42 cellular contexts compared by ENCODE assay signal in genomic region chr1:111294390-111294789, GRCh38. TPM values are rescaled to one million over a fixed set of nuclear protein-coding genes. Genes with fewer than 3 reads are reported as not detected.
"Had no signal": no experiment of that assay in that cellular context is flagged by ENCODE, and none has a peak within 500 bp of the region (broad histone marks: within the 10 kb centered on the region; RNA-seq: fewer than 3 reads in every experiment).

No MANE protein-coding gene starts in this region.

- H3K9me3 Mint-ChIP-seq: activated T-cell treated with anti-CD3 and anti-CD28 coated beads, Interleukin-2, amount 50 U/mL, for 24 hours; activated T-cell treated with anti-CD3 and anti-CD28 coated beads, Interleukin-2, amount 50 U/mL, for 4 hours had no signal

- H3K4me1 ChIP-seq: adrenal gland, ascending aorta, body of pancreas, breast epithelium had no signal

- H3K4me1 Mint-ChIP-seq: activated naive CD4-positive, alpha-beta T cell treated with anti-CD3 and anti-CD28 coated beads, Interleukin-2, amount 10 ng/mL, durations not matched to agents 7 days and 5 days; activated naive CD8-positive, alpha-beta T cell treated with anti-CD3 and anti-CD28 coated beads, Interleukin-2, amount 10 ng/mL, durations not matched to agents 7 days and 5 days; activated T-helper 17 cell treated with anti-CD3 and anti-CD28 coated beads, Interleukin-2, amount 50 U/mL, for 72 hours; brain had no signal

- DNase-seq: activated effector memory CD4-positive, alpha-beta T cell treated with anti-CD3 and anti-CD28 coated beads, Interleukin-2, amount 50 U/mL, for 16 hours; activated effector memory CD4-positive, alpha-beta T cell treated with Interleukin-2 at 50 U/mL for 16 hours; activated gamma-delta T cell; activated gamma-delta T cell treated with Interleukin-2 at 50 U/mL for 16 hours; activated naive CD4-positive, alpha-beta T cell; activated naive CD4-positive, alpha-beta T cell treated with anti-CD3 and anti-CD28 coated beads for 36 hours; activated naive CD4-positive, alpha-beta T cell treated with anti-CD3 and anti-CD28 coated beads, Interleukin-2, amount 10 ng/mL, durations not matched to agents 7 days and 5 days; activated naive CD4-positive, alpha-beta T cell treated with anti-CD3 and anti-CD28 coated beads, Interleukin-2, amount 50 U/mL, for 16 hours; activated naive CD4-positive, alpha-beta T cell treated with Interleukin-2 at 50 U/mL for 16 hours; activated naive CD8-positive, alpha-beta T cell treated with anti-CD3 and anti-CD28 coated beads for 36 hours; activated naive CD8-positive, alpha-beta T cell treated with anti-CD3 and anti-CD28 coated beads, Interleukin-2, amount 10 ng/mL, durations not matched to agents 7 days and 5 days; activated naive CD8-positive, alpha-beta T cell treated with anti-CD3 and anti-CD28 coated beads, Interleukin-2, amount 50 U/mL, for 24 hours; activated T-cell treated with anti-CD3 and anti-CD28 coated beads, Interleukin-2, amount 50 U/mL, for 24 hours; activated T-cell treated with anti-CD3 and anti-CD28 coated beads, Interleukin-2, amount 50 U/mL, for 4 hours; activated T-cell treated with anti-CD3 and anti-CD28 coated beads, Interleukin-2, amount 50 U/mL, for 48 hours; activated T-cell treated with anti-CD3 and anti-CD28 coated beads, Interleukin-2, amount 50 U/mL, for 72 hours; adrenal gland; amniotic stem cell; amygdala; anterior cingulate cortex; aorta; body of pancreas; brain microvascular endothelial cell; caudate nucleus; central memory CD4-positive, alpha-beta T cell; cerebellar nuclear complex had no signal

- H3K4me3 ChIP-seq: adrenal gland, ascending aorta, body of pancreas, breast epithelium, cardiac muscle cell had no signal

- H3K4me3 Mint-ChIP-seq: activated naive CD4-positive, alpha-beta T cell treated with anti-CD3 and anti-CD28 coated beads for 36 hours; activated naive CD4-positive, alpha-beta T cell treated with anti-CD3 and anti-CD28 coated beads, Interleukin-2, amount 10 ng/mL, durations not matched to agents 7 days and 5 days; activated naive CD4-positive, alpha-beta T cell treated with anti-CD3 and anti-CD28 coated beads, Interleukin-2, amount 50 U/mL, for 24 hours; activated naive CD8-positive, alpha-beta T cell; activated naive CD8-positive, alpha-beta T cell treated with anti-CD3 and anti-CD28 coated beads for 36 hours; activated naive CD8-positive, alpha-beta T cell treated with anti-CD3 and anti-CD28 coated beads, Interleukin-2, amount 10 ng/mL, durations not matched to agents 7 days and 5 days; activated naive CD8-positive, alpha-beta T cell treated with anti-CD3 and anti-CD28 coated beads, Interleukin-2, amount 50 U/mL, for 24 hours; activated T-cell treated with anti-CD3 and anti-CD28 coated beads, Interleukin-2, amount 50 U/mL, for 24 hours; activated T-cell treated with anti-CD3 and anti-CD28 coated beads, Interleukin-2, amount 50 U/mL, for 4 hours; activated T-cell treated with anti-CD3 and anti-CD28 coated beads, Interleukin-2, amount 50 U/mL, for 72 hours; activated T-helper 1 cell treated with anti-CD3 and anti-CD28 coated beads, Interleukin-12 subunit alpha, Interleukin-12 subunit beta, Interleukin-2, Interleukin-4 antibody, amounts not matched to agents 30 ng/mL and 10 ng/mL and 1 ng/mL, durations not matched to agents 14 hours and 24 hours and 36 hours; activated T-helper 17 cell treated with anti-CD3 and anti-CD28 coated beads, Interleukin-2, amount 50 U/mL, for 72 hours; brain; central memory CD8-positive, alpha-beta T cell had no signal

- H3K27me3 ChIP-seq: adrenal gland, ascending aorta, body of pancreas, brain microvascular endothelial cell, breast epithelium, cardiac muscle cell had no signal

- H3K9me3 ChIP-seq: adrenal gland, ascending aorta, body of pancreas, breast epithelium had no signal

- FAIRE-seq: astrocyte, bronchial epithelial cell had no signal

- H3K27me3 Mint-ChIP-seq: activated naive CD4-positive, alpha-beta T cell treated with anti-CD3 and anti-CD28 coated beads, Interleukin-2, amount 50 U/mL, for 24 hours; activated naive CD8-positive, alpha-beta T cell; activated naive CD8-positive, alpha-beta T cell treated with anti-CD3 and anti-CD28 coated beads for 36 hours; activated naive CD8-positive, alpha-beta T cell treated with anti-CD3 and anti-CD28 coated beads, Interleukin-2, amount 10 ng/mL, durations not matched to agents 7 days and 5 days; activated naive CD8-positive, alpha-beta T cell treated with anti-CD3 and anti-CD28 coated beads, Interleukin-2, amount 50 U/mL, for 24 hours; activated T-cell treated with anti-CD3 and anti-CD28 coated beads, Interleukin-2, amount 50 U/mL, for 24 hours; activated T-helper 17 cell treated with anti-CD3 and anti-CD28 coated beads, Interleukin-2, amount 50 U/mL, for 72 hours; central memory CD8-positive, alpha-beta T cell had no signal

- H3K27ac Mint-ChIP-seq: activated naive CD4-positive, alpha-beta T cell treated with anti-CD3 and anti-CD28 coated beads for 36 hours; activated naive CD4-positive, alpha-beta T cell treated with anti-CD3 and anti-CD28 coated beads, Interleukin-2, amount 10 ng/mL, durations not matched to agents 7 days and 5 days; activated naive CD4-positive, alpha-beta T cell treated with anti-CD3 and anti-CD28 coated beads, Interleukin-2, amount 50 U/mL, for 24 hours; activated naive CD4-positive, alpha-beta T cell treated with anti-CD3 and anti-CD28 coated beads, Interleukin-2, amount 50 U/mL, for 72 hours; activated naive CD8-positive, alpha-beta T cell; activated naive CD8-positive, alpha-beta T cell treated with anti-CD3 and anti-CD28 coated beads for 36 hours; activated naive CD8-positive, alpha-beta T cell treated with anti-CD3 and anti-CD28 coated beads, Interleukin-2, amount 10 ng/mL, durations not matched to agents 7 days and 5 days; activated naive CD8-positive, alpha-beta T cell treated with anti-CD3 and anti-CD28 coated beads, Interleukin-2, amount 50 U/mL, for 24 hours; activated T-cell treated with anti-CD3 and anti-CD28 coated beads, Interleukin-2, amount 50 U/mL, for 24 hours; activated T-cell treated with anti-CD3 and anti-CD28 coated beads, Interleukin-2, amount 50 U/mL, for 72 hours; activated T-helper 1 cell treated with anti-CD3 and anti-CD28 coated beads, Interleukin-12 subunit alpha, Interleukin-12 subunit beta, Interleukin-2, Interleukin-4 antibody, amounts not matched to agents 30 ng/mL and 10 ng/mL and 1 ng/mL, durations not matched to agents 14 hours and 24 hours and 36 hours; activated T-helper 17 cell treated with anti-CD3 and anti-CD28 coated beads, Interleukin-2, amount 50 U/mL, for 72 hours; activated T-helper 2 cell treated with anti-CD3 and anti-CD28 coated beads, Interferon-gamma antibody, Interleukin-2, Interleukin-4, amounts not matched to agents 10 μg/mL and 5 μg/mL and 100 μg/mL, durations not matched to agents 14 hours and 24 hours and 36 hours; brain had no signal

- H3K36me3 ChIP-seq: adrenal gland, ascending aorta, brain microvascular endothelial cell, breast epithelium, cardiac muscle cell had no signal

- H3K27ac ChIP-seq: adrenal gland, ascending aorta, body of pancreas, brain microvascular endothelial cell, breast epithelium, cardiac muscle cell had no signal

- ATAC-seq: activated naive CD4-positive, alpha-beta T cell treated with anti-CD3 and anti-CD28 coated beads, Interleukin-2, amount 50 U/mL, for 72 hours; activated naive CD8-positive, alpha-beta T cell treated with anti-CD3 and anti-CD28 coated beads, Interleukin-2, amount 50 U/mL, for 24 hours; activated T-cell treated with anti-CD3 and anti-CD28 coated beads, Interleukin-2, amount 50 U/mL, for 4 hours; activated T-cell treated with anti-CD3 and anti-CD28 coated beads, Interleukin-2, amount 50 U/mL, for 72 hours; activated T-helper 17 cell treated with anti-CD3 and anti-CD28 coated beads, Interleukin-2, amount 50 U/mL, for 72 hours; body of pancreas had no signal

- H3K36me3 Mint-ChIP-seq: activated naive CD4-positive, alpha-beta T cell treated with anti-CD3 and anti-CD28 coated beads, Interleukin-2, amount 10 ng/mL, durations not matched to agents 7 days and 5 days; activated naive CD8-positive, alpha-beta T cell treated with anti-CD3 and anti-CD28 coated beads, Interleukin-2, amount 10 ng/mL, durations not matched to agents 7 days and 5 days; brain had no signal

RNA-seq across cellular contexts. Expression of gene CHIA, which starts 3.7 kb away (rescaled TPM):
- total RNA-seq: activated naive CD4-positive, alpha-beta T cell treated with anti-CD3 and anti-CD28 coated beads for 36 hours; activated naive CD8-positive, alpha-beta T cell treated with anti-CD3 and anti-CD28 coated beads for 36 hours; activated naive CD8-positive, alpha-beta T cell treated with anti-CD3 and anti-CD28 coated beads, Interleukin-2, amount 10 ng/mL, durations not matched to agents 7 days and 5 days; activated T-cell treated with anti-CD3 and anti-CD28 coated beads, Interleukin-2, amount 50 U/mL, for 4 hours; activated T-cell treated with anti-CD3 and anti-CD28 coated beads, Interleukin-2, amount 50 U/mL, for 72 hours; activated T-helper 1 cell treated with anti-CD3 and anti-CD28 coated beads, Interleukin-12 subunit alpha, Interleukin-12 subunit beta, Interleukin-2, Interleukin-4 antibody, amounts not matched to agents 30 ng/mL and 10 ng/mL and 1 ng/mL, durations not matched to agents 14 hours and 24 hours and 36 hours; activated T-helper 17 cell treated with anti-CD3 and anti-CD28 coated beads, Interleukin-2, amount 50 U/mL, for 72 hours; activated T-helper 2 cell treated with anti-CD3 and anti-CD28 coated beads, Interferon-gamma antibody, Interleukin-2, Interleukin-4, amounts not matched to agents 10 μg/mL and 5 μg/mL and 100 μg/mL, durations not matched to agents 14 hours and 24 hours and 36 hours; aorta; ascending aorta; astrocyte; body of pancreas; breast epithelium; bronchial epithelial cell; cardiac muscle cell; cardiac septum; cerebellum; chondrocyte had no signal
- polyA plus RNA-seq: cardiac muscle cell had no signal
